ENCODE assay signal across 8 cellular contexts in the genomic region with DNA sequence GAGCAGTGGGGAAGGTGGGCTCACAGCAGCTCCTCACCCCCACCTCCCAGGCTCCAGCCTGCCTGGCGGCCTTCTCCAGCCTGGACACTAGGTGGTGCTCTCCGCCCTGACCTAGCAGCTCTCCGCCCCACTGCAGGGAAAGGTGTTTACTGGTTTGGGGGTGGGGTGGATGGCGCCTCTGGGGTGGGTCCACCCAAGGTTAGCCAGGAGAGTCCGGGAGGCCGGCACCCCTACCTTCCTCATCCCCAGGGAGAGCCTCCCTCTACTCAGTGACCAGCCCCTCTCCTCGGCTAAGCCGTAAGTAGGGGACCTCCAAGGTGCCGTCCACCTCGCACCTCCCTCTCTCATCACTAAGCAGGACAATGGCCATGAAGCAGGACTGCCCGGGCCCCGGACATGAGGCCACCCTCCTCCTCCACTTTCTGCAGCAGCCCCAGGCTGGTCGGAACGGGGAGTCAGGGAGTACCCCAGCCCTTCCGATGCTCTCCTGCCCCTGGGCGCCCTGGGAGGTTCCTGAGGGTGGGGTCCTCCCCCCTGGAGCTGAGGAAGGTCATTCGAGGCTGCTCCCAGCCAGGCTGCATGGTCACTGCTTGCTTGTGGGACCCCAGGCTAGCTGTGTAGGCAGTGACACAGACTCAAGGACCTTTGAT.
A peak's percentile ranks its signal among the peaks of the same experiment; 100 is the strongest.
DNase-seq lines count a peak whose midpoint lies in the region; ATAC-seq and TF ChIP-seq lines count a peak whose summit lies in the region.

No MANE protein-coding gene starts in this region.

- no peak overlapping the region for H3K27ac Mint-ChIP-seq in activated naive CD4-positive, alpha-beta T cell treated with anti-CD3 and anti-CD28 coated beads, Interleukin-2, amount 50 U/mL, for 72 hours

- H3K27ac ChIP-seq in SJCRH30 (no peak overlapping the region), heart left ventricle (no peak overlapping the region)

- intact Hi-C loops in heart left ventricle (cut with DNase I), result loop anchor here in 8 of 10 donors (1.0 to 5.0 kb wide), 4 partner anchors 83 to 233 kb away; no protein-coding TSS in a partner anchor
- intact Hi-C loops in posterior cingulate gyrus (cut with DNase I), result loop anchor here (5.0 kb wide), 2 partner anchors 33 to 103 kb away; partner anchors contain the start of gene VAMP3

- H3K36me3 ChIP-seq in SJCRH30 (no peaks in the 10 kb centered on the region), heart left ventricle (no peaks in the 10 kb centered on the region)

- peaks cover 19% of the 10 kb centered on the region for H3K4me1 ChIP-seq in SJCRH30
- H3K4me1 ChIP-seq in heart left ventricle, result peaks cover 0 to 26% (median 13%) of the 10 kb centered on the region in 12 donors

- WGBS in heart left ventricle, 4 donors, result 18 to 30% (median 22%) methylated on average over 7 to 17 of the region's 17 CpGs

- DNase-seq in COLO668 (lab: John Stamatoyannopoulos, UW; ENCODE audit: unreplicated experiment) (peak; percentile 77), HT1080 (ENCODE audit: low read depth) (peak; percentile 23), SJCRH30 (peak; percentile 62 to 74), heart left ventricle (peak in 2 of 5 donors; percentile 38 to 42), posterior cingulate gyrus (peak; percentile 48 to 96 (median 74))
- peak in 1 of 2 donors; percentile 69 for DNase-seq in activated naive CD4-positive, alpha-beta T cell treated with anti-CD3 and anti-CD28 coated beads, Interleukin-2, amount 50 U/mL, for 72 hours (ENCODE audit: low spot score in 2 of 2)

- H3K4me3 ChIP-seq in SJCRH30 (no peak overlapping the region), heart left ventricle (peak overlapping the region in 3 of 12 donors; percentile 5 to 34 (median 25))

- H3K27me3 ChIP-seq in SJCRH30 (peaks cover 25% of the 10 kb centered on the region), heart left ventricle (no peaks in the 10 kb centered on the region)

- TF ChIP-seq CTCF in heart left ventricle (IDR thresholded peaks at IDR 0.05), result peak; percentile 59 to 86 (median 76)

- H3K9me3 ChIP-seq in SJCRH30 (replicated peaks), result no peaks in the 10 kb centered on the region
- H3K9me3 ChIP-seq in heart left ventricle, result no peaks in the 10 kb centered on the region

- TF ChIP-seq POLR2A in heart left ventricle (IDR thresholded peaks at IDR 0.05), result no peak

- H3K9me3 Mint-ChIP-seq in activated naive CD4-positive, alpha-beta T cell treated with anti-CD3 and anti-CD28 coated beads, Interleukin-2, amount 50 U/mL, for 72 hours, result no peaks in the 10 kb centered on the region

- peak; percentile 62 to 75 for ATAC-seq in activated naive CD4-positive, alpha-beta T cell treated with anti-CD3 and anti-CD28 coated beads, Interleukin-2, amount 50 U/mL, for 72 hours
- peak in 3 of 4 donors; percentile 45 to 65 (median 53) for ATAC-seq in heart left ventricle
- no peak for ATAC-seq in HG02678 (IDR thresholded peaks at IDR 0.05; ENCODE audit: unreplicated experiment)
- no peak for ATAC-seq in HG03439 (IDR thresholded peaks at IDR 0.05; ENCODE audit: unreplicated experiment)

- no peaks in the 10 kb centered on the region for H3K36me3 Mint-ChIP-seq in activated naive CD4-positive, alpha-beta T cell treated with anti-CD3 and anti-CD28 coated beads, Interleukin-2, amount 50 U/mL, for 72 hours

Comparison
In these comparisons a context has a peak if more than half of its experiments do, and no peak if none do; other contexts are left out.
1. ATAC-seq: peak in activated naive CD4-positive, alpha-beta T cell treated with anti-CD3 and anti-CD28 coated beads, Interleukin-2, amount 50 U/mL, for 72 hours (2 of 2) and heart left ventricle (3 of 4); none in HG02678 (single experiment) and HG03439 (single experiment).